ENCODE assay signal across 27 cellular contexts in the genomic region with DNA sequence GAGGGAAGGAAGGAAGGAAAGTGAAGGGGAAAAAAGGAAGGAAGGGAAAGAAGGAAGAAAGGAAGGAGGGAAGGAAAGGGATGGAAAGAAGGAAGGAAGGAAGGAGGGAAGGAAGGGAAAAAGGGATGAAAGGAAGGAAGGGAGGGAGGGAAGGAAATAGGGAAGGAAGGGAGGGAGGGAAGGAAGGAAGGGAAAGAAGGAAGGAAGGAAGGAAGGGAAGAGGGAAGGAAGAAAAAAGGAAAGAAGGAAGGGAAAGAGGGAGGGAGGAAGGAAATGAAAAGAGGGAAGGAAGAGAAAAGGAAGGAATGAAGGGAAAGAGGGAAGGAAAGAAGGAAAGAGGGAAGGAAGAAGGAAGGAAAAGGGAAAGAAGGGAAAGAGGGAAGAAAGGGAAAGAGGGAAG.
"Had no signal": no experiment of that assay in that cellular context is flagged by ENCODE, and none has a peak within 500 bp of the region (broad histone marks: within the 10 kb centered on the region; RNA-seq: fewer than 3 reads in every experiment).

No MANE protein-coding gene starts in this region.

- H3K4me3 ChIP-seq: stomach, suprapubic skin, testis, thoracic aorta, thyroid gland, tibial artery, tibial nerve, transverse colon, upper lobe of left lung, upper lobe of right lung, uterus, vagina had no signal

- H3K27me3 ChIP-seq: testis, thyroid gland, tibial nerve, transverse colon, upper lobe of left lung, uterus, vagina had no signal

- FAIRE-seq: urothelium cell line had no signal

- DNase-seq: stimulated activated CD4-positive, alpha-beta T cell treated with anti-CD3 and anti-CD28 coated beads, Interleukin-2, amount 100 ng/mL, for 48 hours; stimulated activated CD4-positive, alpha-beta T cell treated with anti-CD3 and anti-CD28 coated beads, Interleukin-4, amount 100 ng/mL, for 1 hour; stimulated activated CD4-positive, alpha-beta T cell treated with anti-CD3 and anti-CD28 coated beads, Interleukin-4, amount 100 ng/mL, for 24 hours; stimulated activated CD4-positive, alpha-beta T cell treated with anti-CD3 and anti-CD28 coated beads, Interleukin-4, amount 100 ng/mL, for 4 hours; stimulated activated CD8-positive, alpha-beta memory T cell treated with anti-CD3 and anti-CD28 coated beads, Interleukin-4, amount 100 ng/mL, for 48 hours; stimulated activated naive B cell treated with anti-CD40 and anti-IgM and Interleukin-4, amounts not matched to agents 10 μg/mL and 1 μg/mL and 100 μg/mL, for 72 hours; stimulated activated naive CD4-positive, alpha-beta T cell; stimulated activated naive CD4-positive, alpha-beta T cell treated with Interleukin-2 at 50 U/mL for 16 hours; stimulated activated naive CD8-positive, alpha-beta T cell treated with anti-CD3 and anti-CD28 coated beads, Interleukin-15, amount 100 ng/mL, for 72 hours; stimulated activated naive CD8-positive, alpha-beta T cell treated with anti-CD3 and anti-CD28 coated beads, Interleukin-15, Interleukin-2, amounts not matched to agents 100 U/mL and 50 U/mL, for 24 hours; stomach; substantia nigra; testis; thyroid gland; tibial artery; transverse colon; trophoblast cell; uterus had no signal

- H3K36me3 ChIP-seq: stomach, suprapubic skin, thoracic aorta, thyroid gland, tibial artery, tibial nerve, transverse colon, upper lobe of left lung, upper lobe of right lung, uterus, vagina had no signal

- H3K27ac ChIP-seq: stomach, suprapubic skin, testis, thoracic aorta, thyroid gland, tibial artery, tibial nerve, transverse colon, upper lobe of left lung, upper lobe of right lung, uterus, vagina had no signal

- ATAC-seq: stimulated activated effector memory CD8-positive, alpha-beta T cell treated with anti-CD3 and anti-CD28 coated beads, Interleukin-12 subunit alpha, Interleukin-12 subunit beta, amount 100 ng/mL, for 72 hours; stimulated activated memory B cell treated with anti-CD40 and anti-IgM and Interleukin-4, amounts not matched to agents 10 μg/mL and 1 μg/mL and 100 μg/mL, for 72 hours; stimulated activated naive B cell treated with anti-CD40 and anti-IgM and Interleukin-4, amounts not matched to agents 10 μg/mL and 1 μg/mL and 100 μg/mL, for 72 hours; stimulated activated naive CD8-positive, alpha-beta T cell treated with anti-CD3 and anti-CD28 coated beads, Interleukin-15, amount 100 ng/mL, for 72 hours; stimulated activated naive CD8-positive, alpha-beta T cell treated with anti-CD3 and anti-CD28 coated beads, Interleukin-15, Interleukin-2, amounts not matched to agents 100 U/mL and 50 U/mL, for 24 hours; upper lobe of right lung had no signal

- H3K9me3 ChIP-seq: stomach, suprapubic skin, testis, thoracic aorta, thyroid gland, transverse colon, upper lobe of left lung, upper lobe of right lung, uterus, vagina had no signal

- H3K4me1 ChIP-seq: suprapubic skin, testis, thyroid gland, tibial artery, tibial nerve, transverse colon, upper lobe of left lung, upper lobe of right lung, uterus, vagina had no signal
